ENCODE assay signal across 21 cellular contexts in genomic region chr3:59486468-59486964, GRCh38.
"Had no signal": no experiment of that assay in that cellular context is flagged by ENCODE, and none has a peak within 500 bp of the region (broad histone marks: within the 10 kb centered on the region; RNA-seq: fewer than 3 reads in every experiment).

No MANE protein-coding gene starts in this region.

- ATAC-seq: activated CD8-positive, alpha-beta T cell treated with anti-CD3 and anti-CD28 coated beads, Interleukin-2, amount 10 ng/mL, durations not matched to agents 7 days and 5 days; effector memory CD8-positive, alpha-beta T cell; naive thymus-derived CD4-positive, alpha-beta T cell; stimulated activated naive B cell treated with anti-CD40 and anti-IgM and Interleukin-4, amounts not matched to agents 10 μg/mL and 1 μg/mL and 100 μg/mL, for 72 hours had no signal

- H3K27me3 ChIP-seq: adrenal gland, colonic mucosa, esophagus muscularis mucosa, neural progenitor cell, sigmoid colon, transverse colon had no signal

- H3K9ac ChIP-seq: neural progenitor cell had no signal

- H3K4me1 ChIP-seq: adrenal gland, colonic mucosa, esophagus muscularis mucosa, neural progenitor cell, sigmoid colon, transverse colon had no signal

- H3K36me3 ChIP-seq: adrenal gland, colonic mucosa, esophagus muscularis mucosa, neural progenitor cell, sigmoid colon, transverse colon had no signal

- DNase-seq: activated CD4-positive, alpha-beta T cell treated with anti-CD3 and anti-CD28 coated beads for 1 hour; activated CD4-positive, alpha-beta T cell treated with anti-CD3 and anti-CD28 coated beads, Interleukin-2, amount 50 U/mL, for 1 hour; activated CD8-positive, alpha-beta T cell treated with anti-CD3 and anti-CD28 coated beads, Interleukin-2, amount 10 ng/mL, durations not matched to agents 7 days and 5 days; activated gamma-delta T cell treated with Interleukin-2 at 50 U/mL for 16 hours; activated T-cell treated with anti-CD3 and anti-CD28 coated beads, Interleukin-2, amount 50 U/mL, for 1 hour; adrenal gland; colonic mucosa; dorsolateral prefrontal cortex; effector memory CD8-positive, alpha-beta T cell; glutamatergic neuron; hypothalamus; naive thymus-derived CD4-positive, alpha-beta T cell; posterior cingulate gyrus; sigmoid colon; stimulated activated CD4-positive, alpha-beta T cell treated with anti-CD3 and anti-CD28 coated beads, Interleukin-2, amount 100 ng/mL, for 48 hours; stimulated activated CD8-positive, alpha-beta memory T cell treated with anti-CD3 and anti-CD28 coated beads, Interleukin-4, amount 100 ng/mL, for 48 hours; stimulated activated naive B cell treated with anti-CD40 and anti-IgM and Interleukin-4, amounts not matched to agents 10 μg/mL and 1 μg/mL and 100 μg/mL, for 72 hours; T-helper 9 cell; transverse colon had no signal

- H3K9me3 ChIP-seq: adrenal gland, colonic mucosa, esophagus muscularis mucosa, sigmoid colon, transverse colon had no signal

- H3K27ac ChIP-seq: adrenal gland, colonic mucosa, dorsolateral prefrontal cortex, esophagus muscularis mucosa, neural progenitor cell, sigmoid colon, transverse colon had no signal

- H2AFZ ChIP-seq: neural progenitor cell had no signal

- H3K4me3 ChIP-seq: adrenal gland, colonic mucosa, dorsolateral prefrontal cortex, esophagus muscularis mucosa, neural progenitor cell, sigmoid colon, transverse colon had no signal

- H3K4me2 ChIP-seq: neural progenitor cell had no signal
